ENCODE assay signal across 1 cellular context in genomic region chr13:27083183-27083582, GRCh38.
TF ChIP-seq lines count a peak whose summit lies in the region.

No MANE protein-coding gene starts in this region.

TF ChIP-seq in HepG2, 621 proteins besides CTCF, POLR2A, EP300 and RAD21:
- TF ChIP-seq RFX1 (IDR thresholded peaks at IDR 0.05): peak; percentile 25; the same call in 1 of the 2 replicates
- TF ChIP-seq SATB2 (CRISPR knock-in tag; IDR thresholded peaks at IDR 0.05): no peak
